ENCODE assay signal across 3 cellular contexts in genomic region chr19:50410109-50410508, GRCh38.
TF ChIP-seq lines count a peak whose summit lies in the region.

No MANE protein-coding gene starts in this region.

TF ChIP-seq in A549, 52 proteins besides CTCF, POLR2A, EP300 and RAD21:
- TF ChIP-seq USF2 (IDR thresholded peaks at IDR 0.05) (no peak), MYC (IDR thresholded peaks at IDR 0.05; ENCODE audit: borderline replicate concordance, low read length) (no peak), ELK1 (IDR thresholded peaks at IDR 0.05; ENCODE audit: low read depth, low read length) (no peak), ZFP36 (IDR thresholded peaks at IDR 0.05; ENCODE audit: borderline replicate concordance, partially characterized antibody) (peak; percentile 54), PHF8 (IDR thresholded peaks at IDR 0.05; ENCODE audit: borderline replicate concordance, low read depth) (no peak), HOXB5 (CRISPR knock-in tag; IDR thresholded peaks at IDR 0.05) (no peak), CHD4 (IDR thresholded peaks at IDR 0.05; ENCODE audit: borderline replicate concordance) (peak; percentile 71; the same call in 1 of the 2 replicates), RFX5 (IDR thresholded peaks at IDR 0.05) (no peak), RCOR1 (IDR thresholded peaks at IDR 0.05; ENCODE audit: low read depth, low read length) (no peak)

TF ChIP-seq in HCT116, 20 proteins besides CTCF, POLR2A, EP300 and RAD21:
- TF ChIP-seq MAX (IDR thresholded peaks at IDR 0.05), result no peak
- no peak for TF ChIP-seq POLR2AphosphoS5 (IDR thresholded peaks at IDR 0.05; ENCODE audit: low read depth, low read length)
- no peak for TF ChIP-seq EZH2phosphoT487 (IDR thresholded peaks at IDR 0.05; ENCODE audit: borderline replicate concordance)
- no peak for TF ChIP-seq EGR1 (IDR thresholded peaks at IDR 0.05; ENCODE audit: low read depth)
- TF ChIP-seq FOSL1 (IDR thresholded peaks at IDR 0.05; ENCODE audit: low read depth), result no peak
- no peak for TF ChIP-seq CEBPB (IDR thresholded peaks at IDR 0.05; ENCODE audit: low read depth)
- no peak for TF ChIP-seq ZBTB33 (IDR thresholded peaks at IDR 0.05; ENCODE audit: extremely low read depth, insufficient replicate concordance, low read length)
- TF ChIP-seq REST (IDR thresholded peaks at IDR 0.05; ENCODE audit: low read depth), result no peak
- no peak for TF ChIP-seq CBX3 (IDR thresholded peaks at IDR 0.05; ENCODE audit: low read depth)
- no peak for TF ChIP-seq ZFX (IDR thresholded peaks at IDR 0.05)
- no peak for TF ChIP-seq ZNF274 (IDR thresholded peaks at IDR 0.05; ENCODE audit: low read depth, low read length)

TF ChIP-seq in K562, 482 proteins besides CTCF, POLR2A, EP300 and RAD21:
- TF ChIP-seq BCOR (IDR thresholded peaks at IDR 0.05), result 0 out of 2 replicates have a peak, but pooled peaks have one; percentile 14
- TF ChIP-seq THRAP3 (IDR thresholded peaks at IDR 0.05; ENCODE audit: borderline replicate concordance), result no peak
TF ChIP-seq in K562: peak in this region for 1.
